ENCODE assay signal across 8 cellular contexts in the genomic region with DNA sequence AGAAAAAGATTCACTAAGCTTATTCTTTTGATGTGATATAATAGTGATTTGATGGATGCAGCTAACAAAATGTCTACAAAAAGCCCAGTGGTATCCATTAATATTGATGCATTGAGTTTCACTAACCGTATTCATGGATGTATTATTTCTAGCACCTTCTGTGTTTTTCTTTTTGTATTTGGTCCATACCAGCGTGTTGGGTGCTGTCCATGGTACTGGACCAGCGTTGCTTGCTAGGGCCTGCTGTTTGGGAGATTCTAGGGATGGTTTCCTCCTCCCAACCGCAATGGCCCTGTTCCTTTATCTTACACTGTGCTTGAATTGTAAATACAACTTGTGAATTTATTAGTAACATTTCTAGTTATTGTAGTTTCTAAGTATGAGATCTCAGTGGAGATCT. TPM values are rescaled to one million over a fixed set of nuclear protein-coding genes. Genes with fewer than 3 reads are reported as not detected.
A peak's percentile ranks its signal among the peaks of the same experiment; 100 is the strongest.
DNase-seq lines count a peak whose midpoint lies in the region; ATAC-seq and TF ChIP-seq lines count a peak whose summit lies in the region.

No MANE protein-coding gene starts in this region.

- no peaks in the 10 kb centered on the region; the same call in 1 of the 2 replicates for H3K27me3 Mint-ChIP-seq in HFFc6 (ENCODE audit: insufficient read depth)

- peaks cover 5% of the 10 kb centered on the region; the same call in 1 of the 2 replicates for H3K4me1 Mint-ChIP-seq in HFFc6 (ENCODE audit: low read depth)

- H3K9me3 Mint-ChIP-seq in HFFc6, result peaks cover 12% of the 10 kb centered on the region; the same call in 1 of the 2 replicates

- no peak overlapping the region for H3K27ac Mint-ChIP-seq in HFFc6

- no peaks in the 10 kb centered on the region for H3K27me3 ChIP-seq in adipocyte (replicated peaks; ENCODE audit: control insufficient read depth, insufficient read depth, low read length)

- no peaks in the 10 kb centered on the region for H3K9me3 ChIP-seq in adipocyte (ENCODE audit: control insufficient read depth, low read length)

- no peak overlapping the region for H3K9ac ChIP-seq in adipocyte (ENCODE audit: low read length)

- no peak for TF ChIP-seq CTCF in HFFc6 (IDR thresholded peaks at IDR 0.05)

- H3K4me3 ChIP-seq in adipocyte (ENCODE audit: low read length), result no peak overlapping the region

- ATAC-seq in HG02610 (IDR thresholded peaks at IDR 0.05; ENCODE audit: unreplicated experiment), result no peak

- H3K36me3 ChIP-seq in adipocyte (ENCODE audit: control insufficient read depth, insufficient read depth, low read length, severe bottlenecking), result no peaks in the 10 kb centered on the region

- no peaks in the 10 kb centered on the region for H3K36me3 Mint-ChIP-seq in HFFc6 (ENCODE audit: low read depth)

- H3K4me1 ChIP-seq in adipocyte (ENCODE audit: control insufficient read depth, insufficient read depth, low read length), result peaks cover 7% of the 10 kb centered on the region

- H3K4me3 Mint-ChIP-seq in HFFc6, result no peak overlapping the region

- DNase-seq in A172 (ENCODE audit: low spot score) (peak; percentile 31), HFFc6 (peak; percentile 11), adipocyte (ENCODE audit: low read depth) (peak; percentile 74), kidney tubule cell (ENCODE audit: low spot score) (peak; percentile 52), NCI-H2107 (lab: John Stamatoyannopoulos, UW) (no peak), KG1 (lab: John Stamatoyannopoulos, UW) (no peak), NCI-H187 (lab: John Stamatoyannopoulos, UW) (no peak)

RNA-seq across cellular contexts. Expression of a gene that starts 31.7 kb away (rescaled TPM):
- 0.17 TPM in 1 of 2 replicates, not detected in the other for total RNA-seq in A172 (2014; rRNA removed; shearing (Covaris generic))
- not detected for total RNA-seq in HFFc6 (2021; fragmentation: NEBNext Ultra II Directional; extraction: Animal tissue kit (Norgen Biotek cat#: 25700))

Comparison
In these comparisons a context has a peak if more than half of its experiments do, and no peak if none do; other contexts are left out.
1. DNase-seq: peak in A172 (single experiment), HFFc6 (single experiment), adipocyte (single experiment) and kidney tubule cell (single experiment); none in NCI-H2107 (single experiment), KG1 (single experiment) and NCI-H187 (0 of 2).